ENCODE assay signal across 23 cellular contexts in genomic region chr3:29679967-29680366, GRCh38.
"Had no signal": no experiment of that assay in that cellular context is flagged by ENCODE, and none has a peak within 500 bp of the region (broad histone marks: within the 10 kb centered on the region; RNA-seq: fewer than 3 reads in every experiment).

No MANE protein-coding gene starts in this region.

- H3K36me3 Mint-ChIP-seq: activated CD4-positive, alpha-beta memory T cell treated with anti-CD3 and anti-CD28 coated beads for 36 hours had no signal

- H3K27ac Mint-ChIP-seq: activated CD4-positive, alpha-beta memory T cell treated with anti-CD3 and anti-CD28 coated beads for 36 hours; activated CD4-positive, alpha-beta T cell treated with anti-CD3 and anti-CD28 coated beads, Interleukin-2, amount 10 ng/mL, durations not matched to agents 7 days and 5 days had no signal

- H3K36me3 ChIP-seq: breast epithelium, Peyer's patch, SJCRH30 had no signal

- H3K4me1 ChIP-seq: breast epithelium had no signal

- H3K4me1 Mint-ChIP-seq: activated CD4-positive, alpha-beta T cell treated with anti-CD3 and anti-CD28 coated beads, Interleukin-2, amount 10 ng/mL, durations not matched to agents 7 days and 5 days had no signal

- H3K9ac ChIP-seq: SK-N-SH had no signal

- H3K9me3 ChIP-seq: Peyer's patch, SJCRH30, SK-N-SH had no signal

- H3K9me2 ChIP-seq: SK-N-SH had no signal

- H3K27me3 Mint-ChIP-seq: activated CD4-positive, alpha-beta memory T cell treated with anti-CD3 and anti-CD28 coated beads for 36 hours; activated CD4-positive, alpha-beta T cell treated with anti-CD3 and anti-CD28 coated beads, Interleukin-2, amount 10 ng/mL, durations not matched to agents 7 days and 5 days had no signal

- H3K4me2 ChIP-seq: SK-N-SH had no signal

- H3K27me3 ChIP-seq: breast epithelium, Peyer's patch, SJCRH30 had no signal

- H3K4me3 ChIP-seq: breast epithelium, Peyer's patch, SJCRH30 had no signal

- H3K4me3 Mint-ChIP-seq: activated CD4-positive, alpha-beta memory T cell treated with anti-CD3 and anti-CD28 coated beads for 36 hours; activated CD4-positive, alpha-beta T cell treated with anti-CD3 and anti-CD28 coated beads, Interleukin-2, amount 10 ng/mL, durations not matched to agents 7 days and 5 days had no signal

- H3K27ac ChIP-seq: breast epithelium, Peyer's patch, RWPE1, SJCRH30, VCaP had no signal

- DNase-seq: activated CD4-positive, alpha-beta memory T cell treated with anti-CD3 and anti-CD28 coated beads for 36 hours; activated CD4-positive, alpha-beta T cell treated with anti-CD3 and anti-CD28 coated beads, Interleukin-2, amount 10 ng/mL, durations not matched to agents 7 days and 5 days; activated CD4-positive, CD25-positive, alpha-beta regulatory T cell; activated CD8-positive, alpha-beta memory T cell treated with anti-CD3 and anti-CD28 coated beads for 24 hours; activated naive CD4-positive, alpha-beta T cell treated with anti-CD3 and anti-CD28 coated beads, Interleukin-2, amount 50 U/mL, for 16 hours; activated T-cell treated with anti-CD3 and anti-CD28 coated beads, Interleukin-2, amount 50 U/mL, for 48 hours; aorta; KBM-7; NCI-H1048; NCI-H146; NCI-H187 treated with DMSO at 0.1 percent for 48 hours; NCI-H2081 treated with DMSO at 0.1 percent for 48 hours; NCI-H526 treated with DMSO at 0.1 percent for 48 hours; NCI-H82; OCI-M1; Peyer's patch; Right ventricle myocardium superior; SJCRH30; SK-N-SH; T-helper 1 cell had no signal
